21 cellular contexts compared by ENCODE assay signal in the genomic region with DNA sequence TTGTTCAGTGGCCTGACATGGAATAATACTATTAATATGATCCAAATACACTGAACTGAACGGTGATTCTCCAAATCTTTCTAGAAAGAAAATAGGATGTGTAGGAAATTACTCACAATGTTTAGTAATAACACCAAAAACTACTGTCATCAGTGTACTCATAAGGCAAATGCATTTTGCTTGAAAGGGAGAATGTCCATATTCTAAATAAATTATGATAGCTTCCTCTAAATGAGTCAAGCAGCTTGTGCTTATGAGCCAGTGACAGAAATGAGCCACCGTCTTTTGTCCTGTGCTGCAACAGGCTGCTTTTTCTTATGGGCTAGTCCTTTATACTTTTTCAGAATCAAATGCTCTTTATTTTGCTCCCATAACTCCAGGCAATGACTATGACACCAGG. TPM values are rescaled to one million over a fixed set of nuclear protein-coding genes. Genes with fewer than 3 reads are reported as not detected.
A peak's percentile ranks its signal among the peaks of the same experiment; 100 is the strongest.
DNase-seq lines count a peak whose midpoint lies in the region; ATAC-seq, FAIRE-seq and TF ChIP-seq lines count a peak whose summit lies in the region.
"Had no signal": no experiment of that assay in that cellular context is flagged by ENCODE, and none has a peak within 500 bp of the region (broad histone marks: within the 10 kb centered on the region; RNA-seq: fewer than 3 reads in every experiment).

No MANE protein-coding gene starts in this region.

- H3K9me3 Mint-ChIP-seq in neural crest cell = peaks cover 2% of the 10 kb centered on the region

- no peak overlapping the region for H2AFZ ChIP-seq in GM12878 (ENCODE audit: control insufficient read depth, low read depth, low read length)

- H3K9me3 ChIP-seq in GM12878 (replicated peaks; ENCODE audit: control insufficient read depth, insufficient read depth, low read length) (no peaks in the 10 kb centered on the region), SJCRH30 (replicated peaks) (no peaks in the 10 kb centered on the region)
- H3K9me3 ChIP-seq: A549 had no signal

- peaks cover 6% of the 10 kb centered on the region for H3K4me1 Mint-ChIP-seq in neural crest cell

- H3K79me2 ChIP-seq in GM12878 (ENCODE audit: control insufficient read depth, insufficient read depth, low read length) = peaks cover 3% of the 10 kb centered on the region

- ATAC-seq in GM12878 (no peak), HG02885 (IDR thresholded peaks at IDR 0.05; ENCODE audit: poor library complexity, unreplicated experiment) (no peak)
- ATAC-seq: A549, HCT116 had no signal

- H3K36me3 Mint-ChIP-seq in neural crest cell (ENCODE audit: low read depth) = peaks cover 3% of the 10 kb centered on the region

- no peak for TF ChIP-seq POLR2A in GM12878 (IDR thresholded peaks at IDR 0.05; ENCODE audit: low read depth, low read length)

- no peaks in the 10 kb centered on the region for H3K27me3 ChIP-seq in GM12878 (replicated peaks in 1 of 2; ENCODE audit: control insufficient read depth in 2 of 2, insufficient read depth in 2 of 2, low read length in 1 of 2)
- H3K27me3 ChIP-seq in SJCRH30 = no peaks in the 10 kb centered on the region

- no peak overlapping the region for H3K4me2 ChIP-seq in GM12878 (ENCODE audit: control insufficient read depth, insufficient read depth)
- H3K4me2 ChIP-seq: A549 had no signal

- in situ Hi-C loops in GM12878 (cut with MboI) = no loop called here

- no peaks in the 10 kb centered on the region for H4K20me1 ChIP-seq in GM12878 (ENCODE audit: control insufficient read depth, insufficient read depth)

- SMC1A ChIA-PET in GM12878 (lab: Charles Lee; ENCODE audit: uncharacterized antibody, unreplicated experiment) = no interaction called here

- no TSS peak for BruUV-seq in GM12878 (replicated peaks; lab: Mats Ljungman, UMichigan)

- no peak overlapping the region for H3K27ac Mint-ChIP-seq in neural crest cell (ENCODE audit: unreplicated experiment)

- H3K27ac ChIP-seq in GM12878 (ENCODE audit: control insufficient read depth, insufficient read depth) (no peak overlapping the region), SJCRH30 (no peak overlapping the region)
- H3K27ac ChIP-seq: A549 had no signal

- H3K4me3 Mint-ChIP-seq in neural crest cell = peak overlapping the region; percentile 9
- H3K4me3 Mint-ChIP-seq: CD4-positive, alpha-beta memory T cell had no signal

- peaks cover 5% of the 10 kb centered on the region for H3K4me1 ChIP-seq in GM12878 (ENCODE audit: control insufficient read depth, insufficient read depth, low read length)
- 0 out of 2 replicates have a peak, but pooled peaks cover 5% of the 10 kb centered on the region for H3K4me1 ChIP-seq in SJCRH30

- WGBS in GM12878 (ENCODE audit: insufficient coverage, insufficient replicate concordance, low lambda C conversion rate, missing lambda C conversion rate) = 27% methylated on average over 2 of the region's 2 CpGs

- POLR2A ChIA-PET in GM12878 (lab: Charles Lee) = no interaction called here

- intact Hi-C loops in GM12878 (cut with micrococcal nuclease; ENCODE audit: unreplicated experiment) = no loop called here

- peak; percentile 35 for FAIRE-seq in GM12878 (lab: Jason Lieb, UNC)
- FAIRE-seq: A549, G401.6, GM19239, H1 had no signal

- RAD21 ChIA-PET in GM12878 (lab: Charles Lee; ENCODE audit: unreplicated experiment) = no interaction called here

- no peak for TF ChIP-seq RAD21 in GM12878 (IDR thresholded peaks at IDR 0.05; ENCODE audit: insufficient read depth, low read depth, low read length)

- TF ChIP-seq CTCF in GM12878 (IDR thresholded peaks at IDR 0.05 in 2 of 3, conservative IDR thresholded peaks at IDR 0.05 in 1 of 3; ENCODE audit: control insufficient read depth in 2 of 3, extremely low read depth in 1 of 3, insufficient read depth in 1 of 3, low read depth in 3 of 3, low read length in 3 of 3) (no peak), neural crest cell (conservative IDR thresholded peaks at IDR 0.05) (no peak)

- H3K9ac ChIP-seq in GM12878 (ENCODE audit: control insufficient read depth, insufficient read depth, low read length) = no peak overlapping the region

- H3K27me3 Mint-ChIP-seq in neural crest cell (ENCODE audit: low read depth) = no peaks in the 10 kb centered on the region
- H3K27me3 Mint-ChIP-seq: CD4-positive, alpha-beta memory T cell had no signal

- TF ChIP-seq EP300 in GM12878 (IDR thresholded peaks at IDR 0.05; ENCODE audit: borderline replicate concordance in 1 of 2, control insufficient read depth in 1 of 2, low read depth in 2 of 2, low read length in 2 of 2) = no peak

- H3K36me3 ChIP-seq in GM12878 (ENCODE audit: control insufficient read depth in 2 of 2, insufficient read depth in 2 of 2, low read length in 1 of 2) (no peaks in the 10 kb centered on the region), SJCRH30 (no peaks in the 10 kb centered on the region)

- H3K4me3 ChIP-seq in GM12878 = no peak overlapping the region
- no peak overlapping the region for H3K4me3 ChIP-seq in SJCRH30
- H3K4me3 ChIP-seq: A549 had no signal

- DNase-seq in ELR (ENCODE audit: low read depth) (peak; percentile 58), HCEC 1CT (peak; percentile 12), GM12878 (ENCODE audit: low read depth, low spot score) (no peak), neural crest cell (ENCODE audit: low read depth, low spot score) (no peak), AG08396 (ENCODE audit: low spot score) (no peak), SJCRH30 (no peak)
- DNase-seq: 8988T; ACHN; C1 segment of cervical spinal cord; Calu3; CD4-positive, alpha-beta memory T cell; COR-L47; DMS53; DMS79 treated with DMSO at 0.1 percent for 48 hours; H7 had no signal

- CTCF ChIA-PET in GM12878 (lab: Yijun Ruan, JAX) = no interaction called here

TF ChIP-seq in GM12878, 131 proteins besides CTCF, POLR2A, EP300 and RAD21 (continues in another document):
- no peak for TF ChIP-seq FOXK2 (IDR thresholded peaks at IDR 0.05)
- no peak for TF ChIP-seq KLF5 (IDR thresholded peaks at IDR 0.05; ENCODE audit: partially characterized antibody)
- no peak for TF ChIP-seq EGR1 (IDR thresholded peaks at IDR 0.05; ENCODE audit: borderline replicate concordance in 1 of 2, low read depth in 2 of 2, low read length in 2 of 2)

RNA-seq across cellular contexts. Expression of a gene that starts 4.5 kb away (rescaled TPM):
- total RNA-seq in GM12878 (2013; cell fraction: nucleolus; rRNA removed) = 181 and 183 TPM in 2 replicates
- total RNA-seq in GM12878 (2014; rRNA removed) (32.4 and 35.6 TPM in 2 replicates), GM12878 (2014; rRNA removed; fragmentation: Illumina TruSeq; extraction: Trizol) (44.4 and 49.2 TPM in 2 replicates), GM12878 (2021) (37.5 and 38.0 TPM in 2 replicates), neural crest cell (61.0 and 65.6 TPM in 2 replicates)
- polyA plus RNA-seq in GM12878 (2011; ENCODE audit: low read depth) = 8.2 TPM
- polyA plus RNA-seq in GM12878 (2011; rRNA removed) (37.4 and 60.6 TPM in 2 replicates), GM12878 (2014; fragmentation: Illumina TruSeq; extraction: Trizol) (22.1 and 25.9 TPM in 2 replicates), GM12878 (2014; fragmentation: Nextera tagmentation; extraction: Ambion mirVana) (10 to 100 TPM in 1 of 2 experiments, 1 to 10 TPM in 1; 6.5 to 11.6 TPM), GM12878 (2014; rRNA removed) (20.3 and 21.4 TPM in 2 replicates), GM12878 (2016; fragmentation: Nextera tagmentation; extraction: Ambion mirVana) (10 to 100 TPM; 22.7 to 24.8 TPM)
- 13.2 and 14.5 TPM in 2 replicates for polyA plus RNA-seq in GM12878 (2011; cell fraction: cytosol; rRNA removed)
- polyA plus RNA-seq in GM12878 (2011; cell fraction: nucleus; rRNA removed) = 33.5 and 39.4 TPM in 2 replicates
- 18.5 and 19.1 TPM in 2 replicates for polyA plus RNA-seq in GM12878 (2012)
- 57.5 and 71.5 TPM in 2 replicates for polyA minus RNA-seq in GM12878 (2011; rRNA and poly(A)+ RNA removed)
- polyA minus RNA-seq in GM12878 (2011; cell fraction: cytosol; rRNA and poly(A)+ RNA removed) = 19.4 and 36.4 TPM in 2 replicates
- 70.4 and 87.1 TPM in 2 replicates for polyA minus RNA-seq in GM12878 (2011; cell fraction: nucleus; rRNA and poly(A)+ RNA removed)
- total RNA-seq in SJCRH30 (2014; rRNA removed; shearing (Covaris generic)) = 33.0 and 40.3 TPM in 2 replicates

RNA-seq across cellular contexts. Expression of a gene that starts 38.9 kb away (rescaled TPM):
- 39.9 and 41.2 TPM in 2 replicates for total RNA-seq in GM12878 (2013; cell fraction: nucleolus; rRNA removed)
- total RNA-seq in GM12878 (2014; rRNA removed) (13.3 and 18.9 TPM in 2 replicates), GM12878 (2014; rRNA removed; fragmentation: Illumina TruSeq; extraction: Trizol) (26.3 and 27.4 TPM in 2 replicates), GM12878 (2021) (17.4 and 20.2 TPM in 2 replicates), neural crest cell (38.2 and 39.8 TPM in 2 replicates)
- polyA plus RNA-seq in GM12878 (2011; ENCODE audit: low read depth) = 3.2 TPM
- polyA plus RNA-seq in GM12878 (2011; rRNA removed) (13.1 and 28.1 TPM in 2 replicates), GM12878 (2014; fragmentation: Illumina TruSeq; extraction: Trizol) (19.0 and 23.3 TPM in 2 replicates), GM12878 (2014; fragmentation: Nextera tagmentation; extraction: Ambion mirVana) (10 to 100 TPM; 22.3 to 29.0 TPM), GM12878 (2014; rRNA removed) (10.8 and 14.2 TPM in 2 replicates), GM12878 (2016; fragmentation: Nextera tagmentation; extraction: Ambion mirVana) (10 to 100 TPM; 28.8 to 33.1 TPM)
- polyA plus RNA-seq in GM12878 (2011; cell fraction: cytosol; rRNA removed) = 3.0 and 3.2 TPM in 2 replicates
- polyA plus RNA-seq in GM12878 (2011; cell fraction: nucleus; rRNA removed) = 4.7 and 5.9 TPM in 2 replicates
- 7.5 and 10.8 TPM in 2 replicates for polyA plus RNA-seq in GM12878 (2012)
- polyA minus RNA-seq in GM12878 (2011; rRNA and poly(A)+ RNA removed) = 4.2 and 5.3 TPM in 2 replicates
- 3.2 and 5.2 TPM in 2 replicates for polyA minus RNA-seq in GM12878 (2011; cell fraction: cytosol; rRNA and poly(A)+ RNA removed)
- polyA minus RNA-seq in GM12878 (2011; cell fraction: nucleus; rRNA and poly(A)+ RNA removed) = 4.5 and 6.3 TPM in 2 replicates
- 20.9 and 25.0 TPM in 2 replicates for total RNA-seq in SJCRH30 (2014; rRNA removed; shearing (Covaris generic))

Comparison
In these comparisons a context has a peak if more than half of its experiments do, and no peak if none do; other contexts are left out.
1. DNase-seq: peak in ELR (single experiment) and HCEC 1CT (single experiment); none in GM12878 (single experiment), neural crest cell (single experiment), AG08396 (single experiment) and SJCRH30 (0 of 2).